ENCODE assay signal across 9 cellular contexts in genomic region chr9:6417186-6417585, GRCh38. TPM values are rescaled to one million over a fixed set of nuclear protein-coding genes. Genes with fewer than 3 reads are reported as not detected.
DNase-seq lines count a peak whose midpoint lies in the region; TF ChIP-seq lines count a peak whose summit lies in the region.
"Had no signal": no experiment of that assay in that cellular context is flagged by ENCODE, and none has a peak within 500 bp of the region (broad histone marks: within the 10 kb centered on the region; RNA-seq: fewer than 3 reads in every experiment).

No MANE protein-coding gene starts in this region.

- TF ChIP-seq CTCF in epithelial cell of esophagus (IDR thresholded peaks at IDR 0.05; ENCODE audit: insufficient read depth, low read depth, low read length, missing control alignments): no peak

- peaks cover 41% of the 10 kb centered on the region for H3K4me1 ChIP-seq in ACC112 (ENCODE audit: control insufficient read depth, insufficient read depth, low read length, unreplicated experiment)

- H3K27me3 ChIP-seq in ACC112 (ENCODE audit: insufficient read depth, low read length) (no peaks in the 10 kb centered on the region), MG63 (no peaks in the 10 kb centered on the region)

- no peaks in the 10 kb centered on the region for H3K9me3 ChIP-seq in MG63

- peaks cover 10% of the 10 kb centered on the region; the same call in 1 of the 2 replicates for H3K36me3 ChIP-seq in ACC112 (ENCODE audit: insufficient read depth, low read length)
- H3K36me3 ChIP-seq in MG63: no peaks in the 10 kb centered on the region; the same call in 1 of the 2 replicates

- peaks cover 90% of the 10 kb centered on the region for H3K79me2 ChIP-seq in ACC112 (ENCODE audit: control insufficient read depth, insufficient read depth, low read length, unreplicated experiment)

- H3K27ac ChIP-seq in ACC112 (ENCODE audit: low read depth, low read length): 0 out of 2 replicates have a peak overlapping the region, but pooled peaks have one; percentile 1

- peak overlapping the region; percentile 54 for H3K4me3 ChIP-seq in ACC112 (ENCODE audit: low read depth, low read length)
- H3K4me3 ChIP-seq in GM08714 (ENCODE audit: low read length): peak overlapping the region; percentile 27; the same call in 1 of the 2 replicates
- H3K4me3 ChIP-seq in epithelial cell of esophagus (ENCODE audit: low read length): no peak overlapping the region
- no peak overlapping the region for H3K4me3 ChIP-seq in MG63

- no peak overlapping the region for H2AFZ ChIP-seq in ACC112 (ENCODE audit: low read length, unreplicated experiment)

- DNase-seq in RKO (ENCODE audit: low spot score): peak; percentile 38
- DNase-seq in epithelial cell of esophagus (ENCODE audit: low read depth): peak; percentile 19
- DNase-seq in NCI-H345 treated with DMSO at 0.1 percent for 48 hours (lab: John Stamatoyannopoulos, UW; ENCODE audit: unreplicated experiment): no peak
- DNase-seq in kidney tubule cell (ENCODE audit: low spot score): no peak
- DNase-seq in NCI-H1105 (lab: John Stamatoyannopoulos, UW): no peak
- DNase-seq in MG63: no peak
- DNase-seq: NCI-H1436 treated with DMSO at 0.1 percent for 48 hours had no signal

RNA-seq across cellular contexts. Expression of gene UHRF2, which starts 4.2 kb away (rescaled TPM):
- total RNA-seq in MG63 (2014; rRNA removed; shearing (Covaris generic); ENCODE audit: low replicate concordance): 11.1 and 20.7 TPM in 2 replicates

Comparison
In these comparisons a context has a peak if more than half of its experiments do, and no peak if none do; other contexts are left out.
1. H3K4me3 ChIP-seq: peak in ACC112 (single experiment) and GM08714 (single experiment); none in epithelial cell of esophagus (single experiment) and MG63 (single experiment).
2. DNase-seq: peak in RKO (single experiment) and epithelial cell of esophagus (single experiment); none in NCI-H345 treated with DMSO at 0.1 percent for 48 hours (single experiment), kidney tubule cell (single experiment), NCI-H1105 (single experiment) and MG63 (single experiment).